ENCODE assay signal across 19 cellular contexts in the genomic region with DNA sequence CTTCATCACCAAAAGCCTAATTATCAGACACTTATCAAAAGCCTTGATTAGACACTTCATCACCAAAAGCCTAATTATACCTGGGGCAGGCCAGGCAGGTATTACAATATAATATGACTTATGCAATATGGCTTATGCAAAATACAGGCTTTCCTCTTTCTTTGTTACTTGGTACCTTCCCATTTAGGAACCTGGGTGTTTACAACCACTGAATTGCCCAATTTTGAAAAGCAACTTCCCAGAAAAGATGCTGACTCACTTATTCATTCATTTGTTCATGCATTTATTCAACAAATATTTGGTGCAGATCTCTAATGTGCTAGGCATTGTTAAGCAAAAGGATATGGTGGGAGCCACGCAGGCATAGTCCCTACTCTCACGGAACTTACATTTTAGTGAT. TPM values are rescaled to one million over a fixed set of nuclear protein-coding genes. Genes with fewer than 3 reads are reported as not detected.
A peak's percentile ranks its signal among the peaks of the same experiment; 100 is the strongest.
DNase-seq lines count a peak whose midpoint lies in the region; ATAC-seq and TF ChIP-seq lines count a peak whose summit lies in the region.
"Had no signal": no experiment of that assay in that cellular context is flagged by ENCODE, and none has a peak within 500 bp of the region (broad histone marks: within the 10 kb centered on the region; RNA-seq: fewer than 3 reads in every experiment).

No MANE protein-coding gene starts in this region.

- H3K4me3 Mint-ChIP-seq in stimulated activated naive CD8-positive, alpha-beta T cell treated with anti-CD3 and anti-CD28 coated beads, Interleukin-15, Interleukin-2, amounts not matched to agents 100 ng/mL and 50 ng/mL, for 24 hours = peak overlapping the region; percentile 93
- H3K4me3 Mint-ChIP-seq in T-cell = peak overlapping the region in 1 of 3 donors; percentile 46

- peaks cover 76% of the 10 kb centered on the region for H3K36me3 Mint-ChIP-seq in stimulated activated naive CD8-positive, alpha-beta T cell treated with anti-CD3 and anti-CD28 coated beads, Interleukin-15, Interleukin-2, amounts not matched to agents 100 ng/mL and 50 ng/mL, for 24 hours (ENCODE audit: low read depth)
- H3K36me3 Mint-ChIP-seq in T-cell = peaks cover 43% of the 10 kb centered on the region

- TF ChIP-seq POLR2A in lower leg skin (IDR thresholded peaks at IDR 0.05) (no peak), esophagus muscularis mucosa (IDR thresholded peaks at IDR 0.05; ENCODE audit: low read depth) (no peak)

- ATAC-seq in stimulated activated naive CD8-positive, alpha-beta T cell treated with anti-CD3 and anti-CD28 coated beads, Interleukin-15, Interleukin-2, amounts not matched to agents 100 U/mL and 50 U/mL, for 24 hours = no peak
- no peak for ATAC-seq in T-cell (replicated peaks in 1 of 4)
- ATAC-seq: heart right ventricle had no signal

- POLR2A ChIA-PET in T-cell (lab: Charles Lee) = no interaction called here

- DNase-seq in stimulated activated naive CD8-positive, alpha-beta T cell treated with anti-CD3 and anti-CD28 coated beads, Interleukin-15, Interleukin-2, amounts not matched to agents 100 U/mL and 50 U/mL, for 24 hours = no peak
- no peak for DNase-seq in T-cell
- peak; percentile 74 for DNase-seq in epithelial cell of esophagus (ENCODE audit: low read depth)
- DNase-seq in DMS79 treated with DMSO at 0.1 percent for 48 hours (lab: John Stamatoyannopoulos, UW) = no peak
- DNase-seq in NCI-H524 (lab: John Stamatoyannopoulos, UW) = no peak
- no peak for DNase-seq in lower leg skin (ENCODE audit: low spot score in 2 of 2)
- DNase-seq in esophagus muscularis mucosa (ENCODE audit: extremely low spot score) = no peak
- DNase-seq: activated CD4-positive, alpha-beta T cell treated with anti-CD3 and anti-CD28 coated beads for 4 hours; BE2C; cerebellar nuclear complex; heart right ventricle; kidney glomerular epithelial cell; NCI-H1092; transverse colon had no signal

- H3K27me3 ChIP-seq in esophagus muscularis mucosa = no peaks in the 10 kb centered on the region
- H3K27me3 ChIP-seq: heart right ventricle, transverse colon had no signal

- CTCF ChIA-PET in T-cell (lab: Charles Lee) = interaction anchor here in 1 of 2 donors (1.6 kb wide), 1 partner anchor 39 kb away, joined by 13 read pairs; no protein-coding TSS in a partner anchor

- peak overlapping the region; percentile 87 for H3K27ac Mint-ChIP-seq in stimulated activated naive CD8-positive, alpha-beta T cell treated with anti-CD3 and anti-CD28 coated beads, Interleukin-15, Interleukin-2, amounts not matched to agents 100 ng/mL and 50 ng/mL, for 24 hours
- peak overlapping the region; percentile 47 to 63 for H3K27ac Mint-ChIP-seq in T-cell

- H3K4me1 Mint-ChIP-seq in stimulated activated naive CD8-positive, alpha-beta T cell treated with anti-CD3 and anti-CD28 coated beads, Interleukin-15, Interleukin-2, amounts not matched to agents 100 ng/mL and 50 ng/mL, for 24 hours (ENCODE audit: low read depth) = peaks cover 74% of the 10 kb centered on the region
- H3K4me1 Mint-ChIP-seq in T-cell = peaks cover 48 to 75% (median 56%) of the 10 kb centered on the region in 3 donors

- H3K27ac ChIP-seq in esophagus muscularis mucosa (replicated peaks in 1 of 4) = no peak overlapping the region

- H3K27me3 Mint-ChIP-seq in stimulated activated naive CD8-positive, alpha-beta T cell treated with anti-CD3 and anti-CD28 coated beads, Interleukin-15, Interleukin-2, amounts not matched to agents 100 ng/mL and 50 ng/mL, for 24 hours = no peaks in the 10 kb centered on the region
- H3K27me3 Mint-ChIP-seq in T-cell = no peaks in the 10 kb centered on the region

- TF ChIP-seq EP300 in esophagus muscularis mucosa (IDR thresholded peaks at IDR 0.05) = no peak

- H3K4me3 ChIP-seq in epithelial cell of esophagus (ENCODE audit: low read length) = no peak overlapping the region
- no peak overlapping the region for H3K4me3 ChIP-seq in lower leg skin (ENCODE audit: low read depth, poor library complexity, severe bottlenecking)
- H3K4me3 ChIP-seq in esophagus muscularis mucosa = no peak overlapping the region
- H3K4me3 ChIP-seq: transverse colon had no signal

- intact Hi-C loops in lower leg skin (cut with DNase I; ENCODE audit: low total_unique reads) (no loop called here), esophagus muscularis mucosa (cut with DNase I) (no loop called here)

- TF ChIP-seq CTCF in epithelial cell of esophagus (IDR thresholded peaks at IDR 0.05; ENCODE audit: insufficient read depth, low read depth, low read length, missing control alignments) = no peak
- TF ChIP-seq CTCF in lower leg skin (IDR thresholded peaks at IDR 0.05) = no peak
- no peak for TF ChIP-seq CTCF in esophagus muscularis mucosa (IDR thresholded peaks at IDR 0.05)

- H3K36me3 ChIP-seq in esophagus muscularis mucosa = no peaks in the 10 kb centered on the region
- H3K36me3 ChIP-seq: BE2C, transverse colon had no signal

- no peaks in the 10 kb centered on the region for H3K9me3 Mint-ChIP-seq in stimulated activated naive CD8-positive, alpha-beta T cell treated with anti-CD3 and anti-CD28 coated beads, Interleukin-15, Interleukin-2, amounts not matched to agents 100 ng/mL and 50 ng/mL, for 24 hours
- H3K9me3 Mint-ChIP-seq in T-cell = no peaks in the 10 kb centered on the region

- H3K4me1 ChIP-seq in esophagus muscularis mucosa = peaks cover 11 to 20% (median 17%) of the 10 kb centered on the region in 4 donors
- H3K4me1 ChIP-seq: BE2C had no signal

- WGBS in lower leg skin, 2 donors = 95 to 97% methylated on average over 2 of the region's 2 CpGs
- 82% methylated on average over 2 of the region's 2 CpGs for WGBS in esophagus muscularis mucosa

- no peaks in the 10 kb centered on the region for H3K9me3 ChIP-seq in esophagus muscularis mucosa
- H3K9me3 ChIP-seq: BE2C, heart right ventricle, transverse colon had no signal

RNA-seq across cellular contexts. Expression of a gene that starts 13.6 kb away (rescaled TPM):
- total RNA-seq in T-cell = 100 to 1,000 TPM in 2 of 5 donors, 10 to 100 TPM in 3; 60.8 to 165 (median 95.8) TPM
- total RNA-seq in lower leg skin = 1 to 10 TPM in 1 of 4 donors, under 1 TPM in 3; 0.42 to 3.0 (median 0.61) TPM
- total RNA-seq in esophagus muscularis mucosa = 1 to 10 TPM in 3 of 4 donors, under 1 TPM in 1; 0.92 to 8.9 (median 1.2) TPM
- total RNA-seq: Daoy, epithelial cell of proximal tubule, HT-29 had no signal

RNA-seq across cellular contexts. Expression of a gene that starts 13.8 kb away (rescaled TPM):
- 10 to 100 TPM in 4 of 5 donors, 1 to 10 TPM in 1; 9.8 to 25.2 (median 16.5) TPM for total RNA-seq in T-cell
- 100 to 1,000 TPM in 1 of 4 donors, 10 to 100 TPM in 3; 55.9 to 120 (median 91.2) TPM for total RNA-seq in lower leg skin
- under 1 TPM; 0.42 to 0.52 (median 0.48) TPM for total RNA-seq in esophagus muscularis mucosa

RNA-seq across cellular contexts. Expression of a gene that starts 25.7 kb away (rescaled TPM):
- 1 to 10 TPM in 4 of 5 donors, under 1 TPM in 1; 0.85 to 5.6 (median 2.0) TPM for total RNA-seq in T-cell
- total RNA-seq in lower leg skin = 10 to 100 TPM; 46.0 to 59.9 (median 53.5) TPM
- total RNA-seq in esophagus muscularis mucosa = 10 to 100 TPM in 3 of 4 donors, 1 to 10 TPM in 1; 6.6 to 31.6 (median 13.9) TPM
- total RNA-seq: OCI-LY7 had no signal

Comparison
In these comparisons a context has a peak if more than half of its experiments do, and no peak if none do; other contexts are left out.
1. RNA of a gene that starts 13.6 kb away (total RNA-seq): 60.8 to 165 TPM in T-cell; 0.92 to 8.9 TPM in esophagus muscularis mucosa and 0.42 to 3.0 TPM in lower leg skin; every median in the first group is over 4 times any median in the second.
2. RNA of a gene that starts 13.8 kb away (total RNA-seq): 55.9 to 120 TPM in lower leg skin and 9.8 to 25.2 TPM in T-cell; 0.42 to 0.52 TPM in esophagus muscularis mucosa; every median in the first group is over 4 times any median in the second.